ENCODE assay signal across 8 cellular contexts in the genomic region with DNA sequence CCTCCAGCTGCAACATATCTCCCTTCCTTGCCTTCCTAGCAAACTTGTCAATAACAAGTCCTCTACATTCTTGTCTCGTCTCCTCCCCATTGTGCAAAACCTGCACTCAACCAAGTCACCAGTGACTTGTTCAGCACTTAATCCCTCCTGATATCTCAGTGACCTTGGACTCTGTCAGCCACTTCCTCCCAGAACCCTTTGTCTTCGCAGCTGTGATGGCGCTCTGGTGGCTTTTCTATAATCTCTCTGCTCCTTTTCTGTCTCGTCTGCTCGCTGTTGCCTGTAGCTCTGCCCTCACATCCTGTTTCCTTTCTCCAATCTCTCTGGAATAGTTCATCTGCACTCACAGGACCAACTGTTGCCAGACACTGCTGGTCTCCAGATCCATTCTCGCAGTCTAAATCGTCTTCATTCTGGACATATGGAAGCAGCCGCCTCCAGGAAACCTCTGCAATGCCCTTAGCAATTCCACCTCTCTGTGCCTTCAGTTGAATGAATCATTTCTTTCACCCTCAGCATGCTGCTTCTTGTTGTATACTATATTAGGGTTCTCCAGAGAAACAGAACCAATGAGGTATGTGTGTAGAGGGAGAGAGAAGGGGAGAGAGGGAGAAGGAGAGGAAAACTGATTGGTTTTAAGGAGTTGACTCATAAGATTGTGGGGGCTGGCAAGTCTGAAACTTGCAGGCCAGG. TPM values are rescaled to one million over a fixed set of nuclear protein-coding genes. Genes with fewer than 3 reads are reported as not detected.
A peak's percentile ranks its signal among the peaks of the same experiment; 100 is the strongest.
DNase-seq lines count a peak whose midpoint lies in the region; FAIRE-seq and TF ChIP-seq lines count a peak whose summit lies in the region.

No MANE protein-coding gene starts in this region.

- H3K23me2 ChIP-seq in H1 (ENCODE audit: low read depth, low read length), result no peaks in the 10 kb centered on the region

- peaks cover 61% of the 10 kb centered on the region for H3K4me1 ChIP-seq in OCI-LY3 (ENCODE audit: low read length)
- peaks cover 0 to 5% (median 4%) of the 10 kb centered on the region in 4 experiments; a peak in 5 of 7 replicates for H3K4me1 ChIP-seq in H1 (replicated peaks in 1 of 4; ENCODE audit: control insufficient read depth in 3 of 4, insufficient read depth in 4 of 4, low read length in 3 of 4)
- H3K4me1 ChIP-seq in neuron (ENCODE audit: insufficient read depth, low read length), result peaks cover 6% of the 10 kb centered on the region

- no peak overlapping the region for H4K91ac ChIP-seq in H1 (replicated peaks; ENCODE audit: insufficient read length, low read length)

- H3K9me3 ChIP-seq in OCI-LY3 (ENCODE audit: insufficient read depth, low read length), result no peaks in the 10 kb centered on the region
- H3K9me3 ChIP-seq in H1 (ENCODE audit: insufficient read depth in 2 of 2, low read depth in 1 of 2, low read length in 1 of 2), result peaks cover 0 to 6% of the 10 kb centered on the region in 2 experiments; a peak in 2 of 4 replicates
- H3K9me3 ChIP-seq in neuron (ENCODE audit: low read length), result no peaks in the 10 kb centered on the region

- no peak for TF ChIP-seq POLR2A in H1 (IDR thresholded peaks at IDR 0.05; ENCODE audit: control extremely low read depth in 1 of 2, low read depth in 2 of 2, low read length in 2 of 2)

- H3K4me3 ChIP-seq in OCI-LY3 (ENCODE audit: low read length) (no peak overlapping the region), H1 (ENCODE audit: extremely low read depth in 1 of 4, insufficient read depth in 2 of 4, low read depth in 3 of 4, low read length in 4 of 4) (no peak overlapping the region), neuron (ENCODE audit: low read length) (no peak overlapping the region)

- peak overlapping the region; percentile 55; the same call in 1 of the 2 replicates for H2BK15ac ChIP-seq in H1 (ENCODE audit: low read length)

- H3K9ac ChIP-seq in OCI-LY3 (ENCODE audit: low read length) (no peak overlapping the region), H1 (replicated peaks in 1 of 4; ENCODE audit: extremely low read depth in 1 of 4, low read depth in 3 of 4, low read length in 3 of 4) (no peak overlapping the region)

- no peak overlapping the region for H3K4ac ChIP-seq in H1 (replicated peaks; ENCODE audit: insufficient read length, low read depth, low read length)

- H3K79me2 ChIP-seq in OCI-LY3 (ENCODE audit: low read length) (no peaks in the 10 kb centered on the region), H1 (ENCODE audit: control insufficient read depth in 1 of 2, insufficient read depth in 2 of 2, low read length in 2 of 2) (no peaks in the 10 kb centered on the region)

- no peak overlapping the region for H2BK120ac ChIP-seq in H1 (replicated peaks; ENCODE audit: low read depth, low read length)

- POLR2A ChIA-PET in H1 (lab: Charles Lee; ENCODE audit: partially characterized antibody), result no interaction called here

- CTCF ChIA-PET in H1 (lab: Charles Lee; ENCODE audit: partially characterized antibody), result no interaction called here

- H2BK12ac ChIP-seq in H1 (ENCODE audit: low read depth, low read length), result 0 out of 2 replicates have a peak overlapping the region, but pooled peaks have one; percentile 5

- H3K36me3 ChIP-seq in OCI-LY3 (replicated peaks; ENCODE audit: low read depth, low read length) (no peaks in the 10 kb centered on the region), H1 (ENCODE audit: control insufficient read depth in 2 of 4, insufficient read depth in 4 of 4, low read length in 3 of 4) (no peaks in the 10 kb centered on the region), neuron (ENCODE audit: insufficient read depth, low read length) (no peaks in the 10 kb centered on the region)

- no peak overlapping the region for H3K27ac ChIP-seq in OCI-LY3 (ENCODE audit: low read length)
- H3K27ac ChIP-seq in H1 (ENCODE audit: low read depth, low read length), result no peak overlapping the region

- 90% methylated on average over 8 of the region's 8 CpGs; no CpG with 5 or more reads in 1 of the 2 experiments for WGBS in H1 (ENCODE audit: extremely low coverage in 1 of 2, insufficient coverage in 1 of 2, insufficient read length in 1 of 2, insufficient replicate concordance in 2 of 2, low coverage in 1 of 2, low lambda C conversion rate in 2 of 2, missing lambda C conversion rate in 1 of 2), 2 experiments

- DNase-seq in GF-D8 (lab: John Stamatoyannopoulos, UW) (peak; percentile 49), H1 (ENCODE audit: low read depth in 1 of 2, low spot score in 2 of 2) (no peak), midbrain (lab: John Stamatoyannopoulos, UW) (no peak), NCI-H187 treated with DMSO at 0.1 percent for 48 hours (lab: John Stamatoyannopoulos, UW) (no peak), NCI-H226 (no peak), NCI-H526 (lab: John Stamatoyannopoulos, UW) (no peak)

- FAIRE-seq in H1 (lab: Jason Lieb, UNC), result no peak

- H3K18ac ChIP-seq in H1 (ENCODE audit: extremely low read depth, low read length), result no peak overlapping the region

- no peak overlapping the region for H3K56ac ChIP-seq in H1 (replicated peaks; ENCODE audit: insufficient read length, low read depth, low read length)

- H3K79me1 ChIP-seq in H1 (ENCODE audit: low read depth, low read length), result no peaks in the 10 kb centered on the region

- H2AFZ ChIP-seq in OCI-LY3 (ENCODE audit: low read depth, low read length), result peak overlapping the region; percentile 91
- peak overlapping the region; percentile 77; the same call in 1 of the 2 replicates for H2AFZ ChIP-seq in H1 (ENCODE audit: low read length)
- H2AFZ ChIP-seq in neuron (ENCODE audit: low read depth, low read length), result peak overlapping the region; percentile 47

- TF ChIP-seq CTCF in OCI-LY3 (IDR thresholded peaks at IDR 0.05; ENCODE audit: low read depth, low read length) (no peak), H1 (IDR thresholded peaks at IDR 0.05; ENCODE audit: control extremely low read depth in 1 of 3, insufficient read depth in 1 of 3, low read depth in 1 of 3, low read length in 3 of 3) (no peak)

- no peak overlapping the region for H3K14ac ChIP-seq in H1 (ENCODE audit: insufficient read length)

- no peak for TF ChIP-seq EP300 in H1 (IDR thresholded peaks at IDR 0.05; ENCODE audit: borderline replicate concordance in 1 of 2, low read depth in 2 of 2, low read length in 2 of 2)

- H4K20me1 ChIP-seq in OCI-LY3 (ENCODE audit: insufficient read depth, low read length) (no peaks in the 10 kb centered on the region), H1 (replicated peaks in 1 of 2; ENCODE audit: control insufficient read depth in 1 of 2, insufficient read depth in 2 of 2, low read length in 2 of 2) (no peaks in the 10 kb centered on the region)

- H4K5ac ChIP-seq in H1 (ENCODE audit: insufficient read length, low read depth, low read length), result no peak overlapping the region

- H3K4me2 ChIP-seq in OCI-LY3 (ENCODE audit: low read length), result peak overlapping the region; percentile 32; the same call in 1 of the 2 replicates
- no peak overlapping the region for H3K4me2 ChIP-seq in H1 (ENCODE audit: insufficient read depth in 1 of 2, low read depth in 2 of 2, low read length in 2 of 2)

- no peaks in the 10 kb centered on the region for H3K27me3 ChIP-seq in OCI-LY3 (ENCODE audit: low read depth, low read length)
- no peaks in the 10 kb centered on the region; a peak in 1 of 7 replicates for H3K27me3 ChIP-seq in H1 (replicated peaks in 1 of 4; ENCODE audit: control insufficient read depth in 3 of 4, extremely low read depth in 1 of 4, insufficient read depth in 3 of 4, low read length in 3 of 4)
- H3K27me3 ChIP-seq in neuron (ENCODE audit: insufficient read depth, low read length), result no peaks in the 10 kb centered on the region

- TF ChIP-seq RAD21 in H1 (IDR thresholded peaks at IDR 0.05 in 1 of 2, conservative IDR thresholded peaks at IDR 0.05 in 1 of 2; ENCODE audit: low read depth in 2 of 2, low read length in 2 of 2), result no peak

- no peak overlapping the region for H2BK5ac ChIP-seq in H1 (ENCODE audit: low read depth, low read length)

- no peak overlapping the region for H4K8ac ChIP-seq in H1 (ENCODE audit: extremely low read depth, insufficient read depth, low read length)

- 0 out of 2 replicates have a peak overlapping the region, but pooled peaks have one; percentile 15 for H2BK20ac ChIP-seq in H1 (ENCODE audit: low read length)

- H3K23ac ChIP-seq in H1 (ENCODE audit: insufficient read length), result no peak overlapping the region

- H2AK5ac ChIP-seq in H1 (ENCODE audit: low read depth, low read length), result no peak overlapping the region

TF ChIP-seq in H1, 55 proteins besides CTCF, POLR2A, EP300 and RAD21 (continues in another document):
- TF ChIP-seq POU5F1 (IDR thresholded peaks at IDR 0.05; ENCODE audit: low read depth, low read length), result no peak
- TF ChIP-seq SRF (IDR thresholded peaks at IDR 0.05; ENCODE audit: low read depth, low read length), result no peak
- TF ChIP-seq TAF7 (optimal IDR thresholded peaks at IDR 0.05; ENCODE audit: borderline replicate concordance, low read depth, low read length), result no peak
- TF ChIP-seq MAX (IDR thresholded peaks at IDR 0.05), result no peak

RNA-seq across cellular contexts. Expression of gene IFNAR2, which starts 17.4 kb away (rescaled TPM):
- 13.9 and 16.1 TPM in 2 replicates for total RNA-seq in H1 (2021; fragmentation: NEBNext Ultra II Directional; extraction: Animal tissue kit (Norgen Biotek cat#: 25700))
- polyA plus RNA-seq in H1 (2011; rRNA removed), result 8.6 and 12.2 TPM in 2 replicates
- 14.1 TPM for polyA plus RNA-seq in H1 (2011; cell fraction: cytosol; rRNA removed)
- 6.2 TPM for polyA plus RNA-seq in H1 (2011; cell fraction: nucleus; rRNA removed)
- 10.8 to 14.6 TPM (median 13.2 TPM) in 4 replicates for polyA plus RNA-seq in H1 (2012, experiment 1 of 2)
- 8.6 TPM for polyA plus RNA-seq in H1 (2012, experiment 2 of 2)
- polyA plus RNA-seq in H1 (2013, experiment 1 of 2), result 15.5 TPM
- 16.9 TPM for polyA plus RNA-seq in H1 (2013, experiment 2 of 2)
- polyA minus RNA-seq in H1 (2011; rRNA and poly(A)+ RNA removed), result 17.5 and 23.9 TPM in 2 replicates
- polyA minus RNA-seq in H1 (2011; cell fraction: cytosol; rRNA and poly(A)+ RNA removed), result 7.1 TPM
- polyA minus RNA-seq in H1 (2011; cell fraction: nucleus; rRNA and poly(A)+ RNA removed), result 13.3 TPM

RNA-seq across cellular contexts. Expression of gene IL10RB, which starts 53.9 kb away (rescaled TPM):
- 2.5 and 3.2 TPM in 2 replicates for total RNA-seq in H1 (2021; fragmentation: NEBNext Ultra II Directional; extraction: Animal tissue kit (Norgen Biotek cat#: 25700))
- 2.7 and 2.9 TPM in 2 replicates for polyA plus RNA-seq in H1 (2011; rRNA removed)
- 4.7 TPM for polyA plus RNA-seq in H1 (2011; cell fraction: cytosol; rRNA removed)
- 2.4 TPM for polyA plus RNA-seq in H1 (2011; cell fraction: nucleus; rRNA removed)
- 2.2 to 3.1 TPM (median 2.6 TPM) in 4 replicates for polyA plus RNA-seq in H1 (2012, experiment 1 of 2)
- polyA plus RNA-seq in H1 (2012, experiment 2 of 2), result 1.8 TPM
- polyA plus RNA-seq in H1 (2013, experiment 1 of 2), result 4.1 TPM
- 4.9 TPM for polyA plus RNA-seq in H1 (2013, experiment 2 of 2)
- 4.1 and 4.5 TPM in 2 replicates for polyA minus RNA-seq in H1 (2011; rRNA and poly(A)+ RNA removed)
- polyA minus RNA-seq in H1 (2011; cell fraction: cytosol; rRNA and poly(A)+ RNA removed), result 4.0 TPM
- 3.9 TPM for polyA minus RNA-seq in H1 (2011; cell fraction: nucleus; rRNA and poly(A)+ RNA removed)
